Comparison of ENCODE assay signal across 8 cellular contexts in the genomic region with DNA sequence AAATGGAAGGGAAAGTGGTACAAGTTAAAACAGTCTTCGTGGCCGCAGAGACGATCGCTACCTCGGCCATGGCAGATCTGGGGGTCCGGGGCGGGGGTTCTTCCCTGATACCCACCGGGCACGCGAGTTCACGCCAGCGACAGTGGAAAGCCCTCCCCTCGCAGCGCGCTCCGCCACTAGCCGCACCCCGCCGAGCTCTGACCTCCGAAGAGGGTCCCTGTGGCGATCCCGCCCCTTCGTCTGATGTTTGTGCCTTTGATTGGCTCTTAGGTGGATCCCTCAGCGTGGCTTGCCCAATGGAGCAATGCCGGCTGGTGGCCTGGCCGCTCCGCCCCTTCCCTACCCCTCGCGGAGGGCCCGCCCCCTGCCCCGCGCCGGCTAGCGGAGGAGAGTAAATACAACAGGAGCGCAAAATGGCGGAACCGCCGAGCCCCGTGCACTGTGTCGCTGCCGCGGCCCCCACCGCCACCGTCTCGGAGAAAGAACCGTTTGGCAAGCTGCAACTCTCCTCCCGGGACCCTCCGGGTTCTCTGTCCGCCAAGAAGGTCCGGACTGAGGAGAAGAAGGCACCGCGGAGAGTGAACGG. TPM values are rescaled to one million over a fixed set of nuclear protein-coding genes. Genes with fewer than 3 reads are reported as not detected.
DNase-seq lines count a peak whose midpoint lies in the region; ATAC-seq and TF ChIP-seq lines count a peak whose summit lies in the region.

A gene (plus strand): TSS at position 403 of the 586 bp plus-strand sequence. CDS start 11 bp downstream, at position 414.

- TF ChIP-seq CTCF in GM12864 (IDR thresholded peaks at IDR 0.05; ENCODE audit: low read depth, low read length, missing control alignments) (peak; percentile 22), ovary (IDR thresholded peaks at IDR 0.05) (peak in 2 of 3 donors; percentile 61 to 66), thyroid gland (IDR thresholded peaks at IDR 0.05) (peak in 5 of 6 experiments; percentile 16 to 45 (median 38))

- no peaks in the 10 kb centered on the region for H3K27me3 Mint-ChIP-seq in activated naive CD8-positive, alpha-beta T cell treated with anti-CD3 and anti-CD28 coated beads for 36 hours

- H3K4me1 ChIP-seq in ovary (ENCODE audit: insufficient read depth) (peaks cover 16% of the 10 kb centered on the region), thyroid gland (peaks cover 22% of the 10 kb centered on the region in 2 donors)

- H3K27ac Mint-ChIP-seq in activated naive CD8-positive, alpha-beta T cell treated with anti-CD3 and anti-CD28 coated beads for 36 hours: peak within 1 kb of the TSS; percentile 97

- 0 to 1% (median 1%) methylated on average over 51 to 53 of the region's 53 CpGs for WGBS in ovary, 3 donors
- 0% methylated on average over 20 to 42 of the region's 53 CpGs for WGBS in thyroid gland, 2 donors

- peak; percentile 95 for ATAC-seq in HG02623 (IDR thresholded peaks at IDR 0.05; ENCODE audit: unreplicated experiment)

- H3K27ac ChIP-seq in ovary (peak within 1 kb of the TSS; percentile 89), thyroid gland (peak within 1 kb of the TSS; percentile 97 to 100 (median 97))

- H3K9me3 ChIP-seq in ovary (no peaks in the 10 kb centered on the region), thyroid gland (no peaks in the 10 kb centered on the region)

- peak within 1 kb of the TSS; percentile 97 for H3K4me3 Mint-ChIP-seq in activated naive CD8-positive, alpha-beta T cell treated with anti-CD3 and anti-CD28 coated beads for 36 hours

- H3K9me3 Mint-ChIP-seq in activated naive CD8-positive, alpha-beta T cell treated with anti-CD3 and anti-CD28 coated beads for 36 hours: no peaks in the 10 kb centered on the region

- TF ChIP-seq POLR2A in ovary (IDR thresholded peaks at IDR 0.05) (peak; percentile 80), thyroid gland (IDR thresholded peaks at IDR 0.05) (peak; percentile 78 to 100)

- intact Hi-C loops in head of caudate nucleus (cut with DNase I): loop anchor here (2.0 to 10.0 kb wide), 3 partner anchors 59 to 245 kb away; a partner anchor contains a TSS
- intact Hi-C loops in ovary (cut with DNase I): no loop called here
- intact Hi-C loops in thyroid gland (cut with DNase I): no loop called here

- peaks cover 31% of the 10 kb centered on the region for H3K36me3 Mint-ChIP-seq in activated naive CD8-positive, alpha-beta T cell treated with anti-CD3 and anti-CD28 coated beads for 36 hours

- H3K27me3 ChIP-seq in ovary (no peaks in the 10 kb centered on the region), thyroid gland (no peaks in the 10 kb centered on the region)

- H3K4me3 ChIP-seq in GM12864 (ENCODE audit: low read depth, low read length) (peak within 1 kb of the TSS; percentile 82), ovary (peak within 1 kb of the TSS; percentile 90), thyroid gland (replicated peaks in 1 of 3) (peak within 1 kb of the TSS; percentile 90 to 100 (median 94))

- peak; percentile 95 for DNase-seq in GM12864 (ENCODE audit: low read depth)
- DNase-seq in NCI-H1105 (lab: John Stamatoyannopoulos, UW): peak; percentile 98
- peak; percentile 98 for DNase-seq in SKM-1 treated with dmso at 0.1 percent for 144 hours (lab: John Stamatoyannopoulos, UW; ENCODE audit: unreplicated experiment)
- DNase-seq in activated naive CD8-positive, alpha-beta T cell treated with anti-CD3 and anti-CD28 coated beads for 36 hours: peak; percentile 99
- DNase-seq in head of caudate nucleus: peak; percentile 97 to 100 (median 99)
- DNase-seq in ovary: peak; percentile 98
- DNase-seq in thyroid gland: peak; percentile 99

- no peaks in the 10 kb centered on the region for H3K36me3 ChIP-seq in ovary
- H3K36me3 ChIP-seq in thyroid gland: no peaks in the 10 kb centered on the region

- TF ChIP-seq EP300 in ovary (IDR thresholded peaks at IDR 0.05): no peak

- peaks cover 36% of the 10 kb centered on the region for H3K4me1 Mint-ChIP-seq in activated naive CD8-positive, alpha-beta T cell treated with anti-CD3 and anti-CD28 coated beads for 36 hours

RNA-seq across cellular contexts. Expression of the gene that starts here (rescaled TPM):
- 10 to 100 TPM; 21.7 to 21.8 TPM for total RNA-seq in activated naive CD8-positive, alpha-beta T cell treated with anti-CD3 and anti-CD28 coated beads for 36 hours
- total RNA-seq in ovary (10 to 100 TPM; 13.8 to 28.3 (median 26.2) TPM), thyroid gland (10 to 100 TPM; 30.6 to 43.9 (median 36.9) TPM)
- polyA plus RNA-seq in ovary: 10 to 100 TPM; 12.4 to 19.1 TPM

Comparison
In these comparisons a context has a peak if more than half of its experiments do, and no peak if none do; other contexts are left out.
1. Peak in every context shown above with its lines: DNase-seq, ATAC-seq, H3K4me3 ChIP-seq and H3K27ac ChIP-seq.